ENCODE assay signal across 11 cellular contexts in genomic region chr17:71828182-71828596, GRCh38.
DNase-seq lines count a peak whose midpoint lies in the region; ATAC-seq and TF ChIP-seq lines count a peak whose summit lies in the region.
"Had no signal": no experiment of that assay in that cellular context is flagged by ENCODE, and none has a peak within 500 bp of the region (broad histone marks: within the 10 kb centered on the region; RNA-seq: fewer than 3 reads in every experiment).

No MANE protein-coding gene starts in this region.

- peak; percentile 88 for ATAC-seq in SK-N-SH treated with all-trans-retinoic acid at 6 μM for 48 hours
- ATAC-seq in sciatic nerve: no peak

- POLR2A ChIA-PET in A673 (lab: Charles Lee; ENCODE audit: low non-redundant PET): no interaction called here

- H3K36me3 ChIP-seq in A673 (ENCODE audit: insufficient read depth, low read length, poor library complexity, severe bottlenecking): no peaks in the 10 kb centered on the region
- H3K36me3 ChIP-seq in iPS-18a (ENCODE audit: control insufficient read depth, low read depth, low read length): no peaks in the 10 kb centered on the region

- intact Hi-C loops in A673 (cut with micrococcal nuclease; ENCODE audit: unreplicated experiment): no loop called here
- intact Hi-C loops in sciatic nerve (cut with DNase I): no loop called here

- no peak overlapping the region for H3K9ac ChIP-seq in iPS-18a (ENCODE audit: low read length)

- H3K27me3 ChIP-seq in A673 (replicated peaks; ENCODE audit: insufficient read depth, low read depth, low read length, poor library complexity) (no peaks in the 10 kb centered on the region), iPS-18a (ENCODE audit: control insufficient read depth, insufficient read depth, low read length) (no peaks in the 10 kb centered on the region)
- H3K27me3 ChIP-seq: testis had no signal

- no peak overlapping the region for H3K4me3 ChIP-seq in A673 (ENCODE audit: low read depth, low read length, poor library complexity, severe bottlenecking)
- peak overlapping the region; percentile 25 for H3K4me3 ChIP-seq in iPS-18a (ENCODE audit: low read length)
- H3K4me3 ChIP-seq: testis had no signal

- no peaks in the 10 kb centered on the region for H3K9me3 Mint-ChIP-seq in progenitor cell of endocrine pancreas (ENCODE audit: low read depth)
- H3K9me3 Mint-ChIP-seq: activated CD4-positive, alpha-beta memory T cell treated with anti-CD3 and anti-CD28 coated beads for 36 hours had no signal

- peak; percentile 97 for DNase-seq in A673 (ENCODE audit: low spot score)
- peak; percentile 62 for DNase-seq in NCI-H1092 treated with DMSO at 0.1 percent for 48 hours (lab: John Stamatoyannopoulos, UW)
- DNase-seq in RKO (ENCODE audit: low spot score): no peak
- DNase-seq in sciatic nerve (ENCODE audit: low spot score): no peak
- no peak for DNase-seq in progenitor cell of endocrine pancreas (ENCODE audit: low spot score, unreplicated experiment)
- no peak for DNase-seq in NCI-H2029 (lab: John Stamatoyannopoulos, UW)
- DNase-seq: ACHN; activated CD4-positive, alpha-beta memory T cell treated with anti-CD3 and anti-CD28 coated beads for 36 hours; testis had no signal

- no peaks in the 10 kb centered on the region for H3K9me3 ChIP-seq in A673 (ENCODE audit: low read depth, low read length, poor library complexity, severe bottlenecking)
- no peaks in the 10 kb centered on the region for H3K9me3 ChIP-seq in iPS-18a (ENCODE audit: control insufficient read depth, low read depth, low read length)
- H3K9me3 ChIP-seq: testis had no signal

- CTCF ChIA-PET in A673 (lab: Charles Lee): no interaction called here

- H3K4me3 Mint-ChIP-seq in progenitor cell of endocrine pancreas (ENCODE audit: low read depth): no peak overlapping the region
- H3K4me3 Mint-ChIP-seq: activated CD4-positive, alpha-beta memory T cell treated with anti-CD3 and anti-CD28 coated beads for 36 hours had no signal

- H3K27me3 Mint-ChIP-seq in progenitor cell of endocrine pancreas: peaks cover 20% of the 10 kb centered on the region

- peaks cover 8% of the 10 kb centered on the region for H3K4me1 Mint-ChIP-seq in progenitor cell of endocrine pancreas (ENCODE audit: low read depth)

- H3K4me1 ChIP-seq in A673 (ENCODE audit: insufficient read depth, low read length, poor library complexity, severe bottlenecking) (peaks cover 36% of the 10 kb centered on the region), iPS-18a (ENCODE audit: control insufficient read depth, low read depth, low read length) (peaks cover 57% of the 10 kb centered on the region)
- H3K4me1 ChIP-seq: testis had no signal

- no TSS peak for BruUV-seq in A673 (replicated peaks; lab: Mats Ljungman, UMichigan)

- H3K27ac ChIP-seq in A673 (ENCODE audit: low read depth, low read length, poor library complexity, severe bottlenecking): no peak overlapping the region
- H3K27ac ChIP-seq in iPS-18a (ENCODE audit: low read length): peak overlapping the region; percentile 42
- H3K27ac ChIP-seq: testis had no signal

- TF ChIP-seq CTCF in A673 (conservative IDR thresholded peaks at IDR 0.05; ENCODE audit: low read depth, low read length): no peak
- no peak for TF ChIP-seq CTCF in progenitor cell of endocrine pancreas (IDR thresholded peaks at IDR 0.05; ENCODE audit: unreplicated experiment)

- no peaks in the 10 kb centered on the region for H3K36me3 Mint-ChIP-seq in progenitor cell of endocrine pancreas (ENCODE audit: insufficient read depth)
- H3K36me3 Mint-ChIP-seq: activated CD4-positive, alpha-beta memory T cell treated with anti-CD3 and anti-CD28 coated beads for 36 hours had no signal

- H3K27ac Mint-ChIP-seq in progenitor cell of endocrine pancreas: no peak overlapping the region
- H3K27ac Mint-ChIP-seq: activated CD4-positive, alpha-beta memory T cell treated with anti-CD3 and anti-CD28 coated beads for 36 hours had no signal

TF ChIP-seq in SK-N-SH treated with all-trans-retinoic acid at 6 μM for 48 hours, 23 proteins besides CTCF, POLR2A, EP300 and RAD21 (continues in another document):
- TF ChIP-seq, protein P1, sequence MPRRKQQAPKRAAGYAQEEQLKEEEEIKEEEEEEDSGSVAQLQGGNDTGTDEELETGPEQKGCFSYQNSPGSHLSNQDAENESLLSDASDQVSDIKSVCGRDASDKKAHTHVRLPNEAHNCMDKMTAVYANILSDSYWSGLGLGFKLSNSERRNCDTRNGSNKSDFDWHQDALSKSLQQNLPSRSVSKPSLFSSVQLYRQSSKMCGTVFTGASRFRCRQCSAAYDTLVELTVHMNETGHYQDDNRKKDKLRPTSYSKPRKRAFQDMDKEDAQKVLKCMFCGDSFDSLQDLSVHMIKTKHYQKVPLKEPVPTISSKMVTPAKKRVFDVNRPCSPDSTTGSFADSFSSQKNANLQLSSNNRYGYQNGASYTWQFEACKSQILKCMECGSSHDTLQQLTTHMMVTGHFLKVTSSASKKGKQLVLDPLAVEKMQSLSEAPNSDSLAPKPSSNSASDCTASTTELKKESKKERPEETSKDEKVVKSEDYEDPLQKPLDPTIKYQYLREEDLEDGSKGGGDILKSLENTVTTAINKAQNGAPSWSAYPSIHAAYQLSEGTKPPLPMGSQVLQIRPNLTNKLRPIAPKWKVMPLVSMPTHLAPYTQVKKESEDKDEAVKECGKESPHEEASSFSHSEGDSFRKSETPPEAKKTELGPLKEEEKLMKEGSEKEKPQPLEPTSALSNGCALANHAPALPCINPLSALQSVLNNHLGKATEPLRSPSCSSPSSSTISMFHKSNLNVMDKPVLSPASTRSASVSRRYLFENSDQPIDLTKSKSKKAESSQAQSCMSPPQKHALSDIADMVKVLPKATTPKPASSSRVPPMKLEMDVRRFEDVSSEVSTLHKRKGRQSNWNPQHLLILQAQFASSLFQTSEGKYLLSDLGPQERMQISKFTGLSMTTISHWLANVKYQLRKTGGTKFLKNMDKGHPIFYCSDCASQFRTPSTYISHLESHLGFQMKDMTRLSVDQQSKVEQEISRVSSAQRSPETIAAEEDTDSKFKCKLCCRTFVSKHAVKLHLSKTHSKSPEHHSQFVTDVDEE (CRISPR knock-in tag; IDR thresholded peaks at IDR 0.05): peak; percentile 67; the same call in 1 of the 2 replicates
- TF ChIP-seq CREB5 (CRISPR knock-in tag; IDR thresholded peaks at IDR 0.05; ENCODE audit: low read depth) (no peak; the same call in 1 of the 2 replicates), ZC3H10 (CRISPR knock-in tag; IDR thresholded peaks at IDR 0.05) (no peak), ISL1 (CRISPR knock-in tag; IDR thresholded peaks at IDR 0.05) (peak; percentile 67), ZFP3 (CRISPR knock-in tag; IDR thresholded peaks at IDR 0.05) (0 out of 2 replicates have a peak, but pooled peaks have one; percentile 60), CSRNP3 (CRISPR knock-in tag; IDR thresholded peaks at IDR 0.05) (no peak), OSR1 (CRISPR knock-in tag; IDR thresholded peaks at IDR 0.05) (no peak), CSDC2 (CRISPR knock-in tag; IDR thresholded peaks at IDR 0.05) (no peak), TCF4 (CRISPR knock-in tag; IDR thresholded peaks at IDR 0.05; ENCODE audit: borderline replicate concordance) (0 out of 2 replicates have a peak, but pooled peaks have one; percentile 17), ESRRG (CRISPR knock-in tag; IDR thresholded peaks at IDR 0.05) (no peak), ZNF8 (CRISPR knock-in tag; IDR thresholded peaks at IDR 0.05) (no peak), ZNF70 (CRISPR knock-in tag; IDR thresholded peaks at IDR 0.05) (no peak), RARB (CRISPR knock-in tag; IDR thresholded peaks at IDR 0.05) (no peak), TOX (CRISPR knock-in tag; IDR thresholded peaks at IDR 0.05; ENCODE audit: borderline replicate concordance) (no peak), ZNF565 (CRISPR knock-in tag; conservative IDR thresholded peaks at IDR 0.05; ENCODE audit: low read depth) (no peak), ZFP30 (CRISPR knock-in tag; IDR thresholded peaks at IDR 0.05) (no peak)
- TF ChIP-seq, protein P2, sequence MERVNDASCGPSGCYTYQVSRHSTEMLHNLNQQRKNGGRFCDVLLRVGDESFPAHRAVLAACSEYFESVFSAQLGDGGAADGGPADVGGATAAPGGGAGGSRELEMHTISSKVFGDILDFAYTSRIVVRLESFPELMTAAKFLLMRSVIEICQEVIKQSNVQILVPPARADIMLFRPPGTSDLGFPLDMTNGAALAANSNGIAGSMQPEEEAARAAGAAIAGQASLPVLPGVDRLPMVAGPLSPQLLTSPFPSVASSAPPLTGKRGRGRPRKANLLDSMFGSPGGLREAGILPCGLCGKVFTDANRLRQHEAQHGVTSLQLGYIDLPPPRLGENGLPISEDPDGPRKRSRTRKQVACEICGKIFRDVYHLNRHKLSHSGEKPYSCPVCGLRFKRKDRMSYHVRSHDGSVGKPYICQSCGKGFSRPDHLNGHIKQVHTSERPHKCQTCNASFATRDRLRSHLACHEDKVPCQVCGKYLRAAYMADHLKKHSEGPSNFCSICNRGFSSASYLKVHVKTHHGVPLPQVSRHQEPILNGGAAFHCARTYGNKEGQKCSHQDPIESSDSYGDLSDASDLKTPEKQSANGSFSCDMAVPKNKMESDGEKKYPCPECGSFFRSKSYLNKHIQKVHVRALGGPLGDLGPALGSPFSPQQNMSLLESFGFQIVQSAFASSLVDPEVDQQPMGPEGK (CRISPR knock-in tag; IDR thresholded peaks at IDR 0.05; ENCODE audit: borderline replicate concordance): no peak

Comparison
In these comparisons a context has a peak if more than half of its experiments do, and no peak if none do; other contexts are left out.
1. DNase-seq: peak in A673 (single experiment) and NCI-H1092 treated with DMSO at 0.1 percent for 48 hours (single experiment); none in RKO (single experiment), sciatic nerve (single experiment), progenitor cell of endocrine pancreas (single experiment) and NCI-H2029 (single experiment).